In the genomic region with DNA sequence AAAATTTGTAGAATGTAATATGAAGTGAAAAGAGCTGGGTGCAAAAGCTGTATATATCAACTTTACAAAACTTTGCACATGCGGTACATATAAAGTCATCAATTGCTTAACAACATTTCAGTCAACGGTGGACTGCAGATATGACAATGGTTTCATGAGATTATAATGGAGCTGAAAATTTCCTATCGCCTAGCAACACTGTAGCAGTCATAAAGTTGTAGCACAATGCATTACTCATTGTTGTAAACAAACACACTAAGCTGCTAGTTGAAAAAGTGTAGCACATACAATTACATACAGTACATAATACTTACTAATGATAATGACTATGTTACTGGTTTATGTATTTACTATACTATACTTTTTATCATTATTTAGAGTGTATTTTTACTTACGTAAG, we compare ENCODE assay signal across 23 cellular contexts.
"Had no signal": no experiment of that assay in that cellular context is flagged by ENCODE, and none has a peak within 500 bp of the region (broad histone marks: within the 10 kb centered on the region; RNA-seq: fewer than 3 reads in every experiment).

No MANE protein-coding gene starts in this region.

- H3K36me3 ChIP-seq: SJCRH30 had no signal

- H3K9me3 ChIP-seq: SJCRH30 had no signal

- ATAC-seq: K562, Panc1, Right ventricle myocardium inferior, SK-N-SH treated with all-trans-retinoic acid at 6 μM for 48 hours had no signal

- DNase-seq: Kasumi-1, MV-4-11, NCI-H1048, NCI-H1105, NCI-H1436 treated with DMSO at 0.1 percent for 48 hours, NCI-H1694, NCI-H187 treated with DMSO at 0.1 percent for 48 hours, NCI-H2029 treated with DMSO at 0.1 percent for 48 hours, NCI-H2171 treated with DMSO at 0.1 percent for 48 hours, NCI-H345, NCI-H446 treated with DMSO at 0.1 percent for 48 hours, NCI-H510A treated with DMSO at 0.1 percent for 48 hours, NCI-H526, NCI-H774, SHP77 treated with DMSO at 0.1 percent for 48 hours, SJCRH30, T-helper 1 cell had no signal

- H3K27me3 ChIP-seq: SJCRH30 had no signal

- H3K4me3 ChIP-seq: K562, SJCRH30 had no signal

- H3K9ac ChIP-seq: KMS-11 had no signal

- H3K4me1 ChIP-seq: SJCRH30 had no signal

- H3K4me2 ChIP-seq: KMS-11 had no signal

- H3K27ac ChIP-seq: HL-60, KMS-11, SJCRH30 had no signal
